In genomic region chr19:48964205-48965032, GRCh38 we compare ENCODE assay signal across 1 cellular context.
TF ChIP-seq lines count a peak whose summit lies in the region.

No MANE protein-coding gene starts in this region.

TF ChIP-seq in K562, 482 proteins besides CTCF, POLR2A, EP300 and RAD21 (continued from another document and continues in another):
- TF ChIP-seq ZNF780A (CRISPR knock-in tag; IDR thresholded peaks at IDR 0.05) (no peak), GATAD2A (IDR thresholded peaks at IDR 0.05) (no peak), LARP7 (IDR thresholded peaks at IDR 0.05) (0 out of 2 replicates have a peak, but pooled peaks have one; percentile 57), FOXA3 (CRISPR knock-in tag; conservative IDR thresholded peaks at IDR 0.05 in 1 of 2, IDR thresholded peaks at IDR 0.05 in 1 of 2) (0 out of 4 replicates have a peak, but pooled peaks of 1 of the 2 experiments have one; percentile 4), TCF7 (IDR thresholded peaks at IDR 0.05; ENCODE audit: borderline replicate concordance) (no peak), TGIF2 (CRISPR knock-in tag; IDR thresholded peaks at IDR 0.05) (no peak), GTF2A2 (tag; IDR thresholded peaks at IDR 0.05) (no peak), XRCC3 (IDR thresholded peaks at IDR 0.05) (no peak), ZNF277 (CRISPR knock-in tag; IDR thresholded peaks at IDR 0.05; ENCODE audit: borderline replicate concordance) (no peak), GATA2 (CRISPR knock-in tag; IDR thresholded peaks at IDR 0.05) (no peak), NCOA1 (IDR thresholded peaks at IDR 0.05; ENCODE audit: low read depth) (no peak), NFRKB (IDR thresholded peaks at IDR 0.05; ENCODE audit: low read depth) (peak; percentile 82; the same call in 1 of the 2 replicates), SIRT6 (IDR thresholded peaks at IDR 0.05; ENCODE audit: low read depth, low read length) (no peak), HNRNPL (IDR thresholded peaks at IDR 0.05; ENCODE audit: low read depth, low read length) (no peak), SP1 (CRISPR knock-in tag; IDR thresholded peaks at IDR 0.05) (no peak), CCNT2 (IDR thresholded peaks at IDR 0.05; ENCODE audit: borderline replicate concordance, extremely low read depth, insufficient read length, low read depth, low read length) (no peak), RBBP5 (IDR thresholded peaks at IDR 0.05; ENCODE audit: borderline replicate concordance, insufficient read depth, low read length, poor library complexity, severe bottlenecking) (no peak), EP400 (IDR thresholded peaks at IDR 0.05) (no peak), MTF1 (CRISPR knock-in tag; IDR thresholded peaks at IDR 0.05; ENCODE audit: borderline replicate concordance) (no peak), ARID1B (IDR thresholded peaks at IDR 0.05) (peak; percentile 13), ZNF239 (CRISPR knock-in tag; IDR thresholded peaks at IDR 0.05) (no peak), HDAC8 (tag; IDR thresholded peaks at IDR 0.05) (no peak), ZNF696 (CRISPR knock-in tag; conservative IDR thresholded peaks at IDR 0.05) (no peak), MYBL2 (IDR thresholded peaks at IDR 0.05; ENCODE audit: low read depth) (no peak), MYBL2 (CRISPR knock-in tag; IDR thresholded peaks at IDR 0.05; ENCODE audit: borderline replicate concordance) (no peak), RBM17 (IDR thresholded peaks at IDR 0.05; ENCODE audit: borderline replicate concordance, low read depth, low read length) (no peak), USF1 (CRISPR knock-in tag; IDR thresholded peaks at IDR 0.05) (no peak), ZNF24 (IDR thresholded peaks at IDR 0.05) (no peak), ZNF41 (CRISPR knock-in tag; conservative IDR thresholded peaks at IDR 0.05) (no peak), IRF1 (CRISPR knock-in tag; IDR thresholded peaks at IDR 0.05; ENCODE audit: borderline replicate concordance) (no peak), ZNF146 (CRISPR knock-in tag; IDR thresholded peaks at IDR 0.05; ENCODE audit: unreplicated experiment) (no peak), TSC22D4 (tag; IDR thresholded peaks at IDR 0.05) (no peak), SRF (CRISPR knock-in tag; IDR thresholded peaks at IDR 0.05) (no peak), POLR3G (IDR thresholded peaks at IDR 0.05; ENCODE audit: extremely low read depth, insufficient read length, insufficient replicate concordance) (no peak), YBX1 (IDR thresholded peaks at IDR 0.05) (no peak), THRA (IDR thresholded peaks at IDR 0.05) (no peak), NR2C2 (CRISPR knock-in tag; IDR thresholded peaks at IDR 0.05) (no peak), NR2C2 (tag; IDR thresholded peaks at IDR 0.05) (0 out of 2 replicates have a peak, but pooled peaks have one; percentile 50), PHF20 (IDR thresholded peaks at IDR 0.05; ENCODE audit: partially characterized antibody) (no peak), ZBTB17 (CRISPR knock-in tag; IDR thresholded peaks at IDR 0.05) (no peak), NFATC3 (IDR thresholded peaks at IDR 0.05) (no peak), HNRNPLL (IDR thresholded peaks at IDR 0.05; ENCODE audit: low read depth, low read length, poor library complexity, severe bottlenecking) (no peak), NFE2L1 (tag; IDR thresholded peaks at IDR 0.05; ENCODE audit: borderline replicate concordance, low read depth) (no peak), ARID4B (CRISPR knock-in tag; IDR thresholded peaks at IDR 0.05) (peak; percentile 13; the same call in 1 of the 2 replicates), FOS (IDR thresholded peaks at IDR 0.05; ENCODE audit: extremely low read depth, insufficient read length) (no peak), BHLHE40 (IDR thresholded peaks at IDR 0.05; ENCODE audit: low read length) (no peak), HDGF (IDR thresholded peaks at IDR 0.05) (no peak), ZNF174 (CRISPR knock-in tag; IDR thresholded peaks at IDR 0.05) (no peak), SMAD2 (IDR thresholded peaks at IDR 0.05; ENCODE audit: low read depth, low read length) (no peak), FIP1L1 (IDR thresholded peaks at IDR 0.05; ENCODE audit: low read depth, low read length, poor library complexity, severe bottlenecking) (no peak), ZBTB9 (CRISPR knock-in tag; IDR thresholded peaks at IDR 0.05) (no peak), TAF15 (IDR thresholded peaks at IDR 0.05; ENCODE audit: low read depth, low read length) (no peak)
- TF ChIP-seq, protein P1, sequence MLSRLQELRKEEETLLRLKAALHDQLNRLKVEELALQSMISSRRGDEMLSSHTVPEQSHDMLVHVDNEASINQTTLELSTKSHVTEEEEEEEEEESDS (CRISPR knock-in tag; IDR thresholded peaks at IDR 0.05) = no peak
- TF ChIP-seq, protein P2, sequence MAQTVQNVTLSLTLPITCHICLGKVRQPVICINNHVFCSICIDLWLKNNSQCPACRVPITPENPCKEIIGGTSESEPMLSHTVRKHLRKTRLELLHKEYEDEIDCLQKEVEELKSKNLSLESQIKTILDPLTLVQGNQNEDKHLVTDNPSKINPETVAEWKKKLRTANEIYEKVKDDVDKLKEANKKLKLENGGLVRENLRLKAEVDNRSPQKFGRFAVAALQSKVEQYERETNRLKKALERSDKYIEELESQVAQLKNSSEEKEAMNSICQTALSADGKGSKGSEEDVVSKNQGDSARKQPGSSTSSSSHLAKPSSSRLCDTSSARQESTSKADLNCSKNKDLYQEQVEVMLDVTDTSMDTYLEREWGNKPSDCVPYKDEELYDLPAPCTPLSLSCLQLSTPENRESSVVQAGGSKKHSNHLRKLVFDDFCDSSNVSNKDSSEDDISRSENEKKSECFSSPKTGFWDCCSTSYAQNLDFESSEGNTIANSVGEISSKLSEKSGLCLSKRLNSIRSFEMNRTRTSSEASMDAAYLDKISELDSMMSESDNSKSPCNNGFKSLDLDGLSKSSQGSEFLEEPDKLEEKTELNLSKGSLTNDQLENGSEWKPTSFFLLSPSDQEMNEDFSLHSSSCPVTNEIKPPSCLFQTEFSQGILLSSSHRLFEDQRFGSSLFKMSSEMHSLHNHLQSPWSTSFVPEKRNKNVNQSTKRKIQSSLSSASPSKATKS (CRISPR knock-in tag; IDR thresholded peaks at IDR 0.05) = no peak
- TF ChIP-seq, protein P3, sequence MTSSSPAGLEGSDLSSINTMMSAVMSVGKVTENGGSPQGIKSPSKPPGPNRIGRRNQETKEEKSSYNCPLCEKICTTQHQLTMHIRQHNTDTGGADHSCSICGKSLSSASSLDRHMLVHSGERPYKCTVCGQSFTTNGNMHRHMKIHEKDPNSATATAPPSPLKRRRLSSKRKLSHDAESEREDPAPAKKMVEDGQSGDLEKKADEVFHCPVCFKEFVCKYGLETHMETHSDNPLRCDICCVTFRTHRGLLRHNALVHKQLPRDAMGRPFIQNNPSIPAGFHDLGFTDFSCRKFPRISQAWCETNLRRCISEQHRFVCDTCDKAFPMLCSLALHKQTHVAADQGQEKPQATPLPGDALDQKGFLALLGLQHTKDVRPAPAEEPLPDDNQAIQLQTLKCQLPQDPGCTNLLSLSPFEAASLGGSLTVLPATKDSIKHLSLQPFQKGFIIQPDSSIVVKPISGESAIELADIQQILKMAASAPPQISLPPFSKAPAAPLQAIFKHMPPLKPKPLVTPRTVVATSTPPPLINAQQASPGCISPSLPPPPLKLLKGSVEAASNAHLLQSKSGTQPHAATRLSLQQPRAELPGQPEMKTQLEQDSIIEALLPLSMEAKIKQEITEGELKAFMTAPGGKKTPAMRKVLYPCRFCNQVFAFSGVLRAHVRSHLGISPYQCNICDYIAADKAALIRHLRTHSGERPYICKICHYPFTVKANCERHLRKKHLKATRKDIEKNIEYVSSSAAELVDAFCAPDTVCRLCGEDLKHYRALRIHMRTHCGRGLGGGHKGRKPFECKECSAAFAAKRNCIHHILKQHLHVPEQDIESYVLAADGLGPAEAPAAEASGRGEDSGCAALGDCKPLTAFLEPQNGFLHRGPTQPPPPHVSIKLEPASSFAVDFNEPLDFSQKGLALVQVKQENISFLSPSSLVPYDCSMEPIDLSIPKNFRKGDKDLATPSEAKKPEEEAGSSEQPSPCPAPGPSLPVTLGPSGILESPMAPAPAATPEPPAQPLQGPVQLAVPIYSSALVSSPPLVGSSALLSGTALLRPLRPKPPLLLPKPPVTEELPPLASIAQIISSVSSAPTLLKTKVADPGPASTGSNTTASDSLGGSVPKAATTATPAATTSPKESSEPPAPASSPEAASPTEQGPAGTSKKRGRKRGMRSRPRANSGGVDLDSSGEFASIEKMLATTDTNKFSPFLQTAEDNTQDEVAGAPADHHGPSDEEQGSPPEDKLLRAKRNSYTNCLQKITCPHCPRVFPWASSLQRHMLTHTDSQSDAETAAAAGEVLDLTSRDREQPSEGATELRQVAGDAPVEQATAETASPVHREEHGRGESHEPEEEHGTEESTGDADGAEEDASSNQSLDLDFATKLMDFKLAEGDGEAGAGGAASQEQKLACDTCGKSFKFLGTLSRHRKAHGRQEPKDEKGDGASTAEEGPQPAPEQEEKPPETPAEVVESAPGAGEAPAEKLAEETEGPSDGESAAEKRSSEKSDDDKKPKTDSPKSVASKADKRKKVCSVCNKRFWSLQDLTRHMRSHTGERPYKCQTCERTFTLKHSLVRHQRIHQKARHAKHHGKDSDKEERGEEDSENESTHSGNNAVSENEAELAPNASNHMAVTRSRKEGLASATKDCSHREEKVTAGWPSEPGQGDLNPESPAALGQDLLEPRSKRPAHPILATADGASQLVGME (CRISPR knock-in tag; IDR thresholded peaks at IDR 0.05) = no peak
